ENCODE assay signal across 8 cellular contexts in genomic region chr2:222861411-222862067, GRCh38. TPM values are rescaled to one million over a fixed set of nuclear protein-coding genes. Genes with fewer than 3 reads are reported as not detected.
DNase-seq lines count a peak whose midpoint lies in the region; ATAC-seq and TF ChIP-seq lines count a peak whose summit lies in the region.

No MANE protein-coding gene starts in this region.

- H4K20me1 ChIP-seq in OCI-LY7 (ENCODE audit: insufficient read depth, low read length) = peaks cover 46% of the 10 kb centered on the region

- BruUV-seq in OCI-LY7 (replicated peaks; lab: Mats Ljungman, UMichigan) = no TSS peak

- H3K4me3 ChIP-seq in OCI-LY7 (ENCODE audit: low read depth, low read length, poor library complexity, severe bottlenecking) (peak overlapping the region; percentile 92), cardiac muscle cell (peak overlapping the region; percentile 94), retinal pigment epithelial cell (ENCODE audit: low read length) (peak overlapping the region; percentile 92)

- no peak overlapping the region; the same call in 1 of the 2 replicates for H2AFZ ChIP-seq in OCI-LY7 (ENCODE audit: low read length)

- peak overlapping the region; percentile 77 for H3K27ac ChIP-seq in OCI-LY7 (ENCODE audit: low read depth, low read length, poor library complexity, severe bottlenecking)
- peak overlapping the region; percentile 98 for H3K27ac ChIP-seq in cardiac muscle cell

- intact Hi-C loops in OCI-LY7 (cut with micrococcal nuclease; ENCODE audit: unreplicated experiment) = loop anchor here (1.0 to 2.0 kb wide), 4 partner anchors 41 to 153 kb away; no protein-coding TSS in a partner anchor

- H3K4me1 ChIP-seq in OCI-LY7 (ENCODE audit: insufficient read depth, low read length, poor library complexity, severe bottlenecking) = peaks cover 34% of the 10 kb centered on the region
- H3K4me1 ChIP-seq in cardiac muscle cell (ENCODE audit: low read depth) = peaks cover 36% of the 10 kb centered on the region

- H3K36me3 ChIP-seq in OCI-LY7 (ENCODE audit: insufficient read depth, low read length) (no peaks in the 10 kb centered on the region), cardiac muscle cell (no peaks in the 10 kb centered on the region)

- H3K9me3 ChIP-seq in OCI-LY7 (ENCODE audit: low read length) (no peaks in the 10 kb centered on the region), cardiac muscle cell (ENCODE audit: low read depth) (no peaks in the 10 kb centered on the region)

- ATAC-seq in GM18498 (IDR thresholded peaks at IDR 0.05; ENCODE audit: unreplicated experiment) (peak; percentile 43), HG02678 (IDR thresholded peaks at IDR 0.05; ENCODE audit: unreplicated experiment) (peak; percentile 39)

- CTCF ChIA-PET in OCI-LY7 (lab: Charles Lee; ENCODE audit: unreplicated experiment) = interaction anchor here (1.1 to 1.6 kb wide), 3 partner anchors 16 to 152 kb away, joined by 3 to 4 read pairs (median 3); no protein-coding TSS in a partner anchor

- peak overlapping the region; percentile 95 for H3K4me2 ChIP-seq in OCI-LY7 (ENCODE audit: low read length)

- H3K79me2 ChIP-seq in OCI-LY7 (ENCODE audit: insufficient read depth, low read depth, low read length) = peaks cover 52% of the 10 kb centered on the region

- DNase-seq in OCI-LY7 (ENCODE audit: low spot score) (peak; percentile 47), activated gamma-delta T cell treated with Interleukin-2 at 50 U/mL for 16 hours (peak; percentile 39), cardiac muscle cell (ENCODE audit: low read depth in 1 of 2, low spot score in 1 of 2) (peak in 1 of 2 donors; percentile 35), retinal pigment epithelial cell (ENCODE audit: low read depth) (no peak), NCI-H446 treated with DMSO at 0.1 percent for 48 hours (lab: John Stamatoyannopoulos, UW) (no peak), NCI-H2029 treated with DMSO at 0.1 percent for 48 hours (lab: John Stamatoyannopoulos, UW) (no peak)

- POLR2A ChIA-PET in OCI-LY7 (lab: Charles Lee) = interaction anchor here (0.5 to 2.6 kb wide), 13 partner anchors 14 to 1670 kb away, joined by 3 to 16 read pairs (median 4); no protein-coding TSS in a partner anchor

- TF ChIP-seq CTCF in OCI-LY7 (conservative IDR thresholded peaks at IDR 0.05; ENCODE audit: low read length) (no peak), cardiac muscle cell (IDR thresholded peaks at IDR 0.05; ENCODE audit: low read depth, low read length) (no peak), retinal pigment epithelial cell (conservative IDR thresholded peaks at IDR 0.05; ENCODE audit: low read depth, low read length) (no peak)

- no peaks in the 10 kb centered on the region for H3K9me2 ChIP-seq in OCI-LY7 (ENCODE audit: insufficient read depth, low read length)

- H3K27me3 ChIP-seq in cardiac muscle cell = no peaks in the 10 kb centered on the region

RNA-seq across cellular contexts. Expression of gene ACSL3, which starts 0.7 kb away (rescaled TPM):
- total RNA-seq in OCI-LY7 (2014; rRNA removed; shearing (Covaris generic)) = 62.6 and 65.6 TPM in 2 replicates
- 83.2 and 83.4 TPM in 2 replicates for total RNA-seq in OCI-LY7 (2022)
- total RNA-seq in cardiac muscle cell = 148 and 177 TPM in 2 replicates
- polyA plus RNA-seq in cardiac muscle cell = 108 and 119 TPM in 2 replicates

Comparison
In these comparisons a context has a peak if more than half of its experiments do, and no peak if none do; other contexts are left out.
1. DNase-seq: peak in OCI-LY7 (single experiment) and activated gamma-delta T cell treated with Interleukin-2 at 50 U/mL for 16 hours (single experiment); none in retinal pigment epithelial cell (single experiment), NCI-H446 treated with DMSO at 0.1 percent for 48 hours (single experiment) and NCI-H2029 treated with DMSO at 0.1 percent for 48 hours (single experiment).
2. Peak in every context shown above with its lines, with median percentiles within 50 percentile points of each other: H3K4me3 ChIP-seq.